Comparison of ENCODE assay signal across 22 cellular contexts in the genomic region with DNA sequence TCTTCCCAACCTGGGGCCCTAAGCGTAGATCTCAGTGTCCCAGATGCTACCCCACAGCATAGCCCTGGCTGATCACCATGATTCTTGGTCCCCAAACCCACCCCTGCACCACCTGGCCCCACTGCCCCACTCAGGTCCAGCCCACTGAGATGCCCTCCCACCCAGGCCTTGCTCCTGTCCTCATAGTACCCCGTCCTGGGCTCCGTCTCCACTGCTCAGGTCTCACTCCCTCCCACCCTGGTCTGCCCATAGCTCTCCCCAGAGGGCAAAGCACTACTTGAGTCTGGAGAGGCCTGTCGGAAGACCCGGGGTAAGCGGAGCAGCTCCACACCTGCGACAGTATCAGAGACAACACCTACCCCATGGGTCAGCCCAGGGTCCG. TPM values are rescaled to one million over a fixed set of nuclear protein-coding genes. Genes with fewer than 3 reads are reported as not detected.
DNase-seq lines count a peak whose midpoint lies in the region; ATAC-seq, FAIRE-seq and TF ChIP-seq lines count a peak whose summit lies in the region.
"Had no signal": no experiment of that assay in that cellular context is flagged by ENCODE, and none has a peak within 500 bp of the region (broad histone marks: within the 10 kb centered on the region; RNA-seq: fewer than 3 reads in every experiment).

No MANE protein-coding gene starts in this region.

- TF ChIP-seq EP300 in tibial nerve (IDR thresholded peaks at IDR 0.05) = no peak

- peak overlapping the region; percentile 38; the same call in 1 of the 2 replicates for H3K27ac Mint-ChIP-seq in HFFc6
- peak overlapping the region; percentile 98 to 99 for H3K27ac Mint-ChIP-seq in natural killer cell treated with Interleukin-12 subunit alpha and Interleukin-12 subunit beta and Interleukin-15 and Interleukin-18, amount 100 ng/mL, for 72 hours
- H3K27ac Mint-ChIP-seq: activated naive CD4-positive, alpha-beta T cell treated with anti-CD3 and anti-CD28 coated beads, Interleukin-2, amount 10 ng/mL, durations not matched to agents 7 days and 5 days had no signal

- intact Hi-C loops in colonic mucosa (cut with DNase I) = no loop called here

- DNase-seq in AG04450 (ENCODE audit: low read depth, low spot score) (no peak), HFFc6 (no peak), colonic mucosa (no peak), tibial nerve (ENCODE audit: low spot score in 2 of 2) (no peak), D721Med (ENCODE audit: insufficient read length, low spot score) (no peak)
- no peak for DNase-seq in natural killer cell treated with Interleukin-12 subunit alpha and Interleukin-12 subunit beta and Interleukin-15 and Interleukin-18, amount 100 ng/mL, for 72 hours (ENCODE audit: low spot score)
- DNase-seq: activated CD4-positive, alpha-beta T cell treated with anti-CD3 and anti-CD28 coated beads, Interleukin-2, amount 10 ng/mL, durations not matched to agents 7 days and 5 days; activated naive CD4-positive, alpha-beta T cell treated with anti-CD3 and anti-CD28 coated beads, Interleukin-2, amount 10 ng/mL, durations not matched to agents 7 days and 5 days; foreskin fibroblast; left colon; midbrain; NCI-H1092; NCI-H2081; stimulated activated CD8-positive, alpha-beta memory T cell treated with anti-CD3 and anti-CD28 coated beads, Interleukin-4, amount 100 ng/mL, for 48 hours; SW 1271 had no signal

- peak overlapping the region in 1 of 2 donors; percentile 41 for H3K9ac ChIP-seq in colonic mucosa (ENCODE audit: low read depth in 2 of 2, low read length in 2 of 2)
- H3K9ac ChIP-seq: KMS-11 had no signal

- no peak for TF ChIP-seq POLR2A in tibial nerve (IDR thresholded peaks at IDR 0.05)

- no peak for ATAC-seq in natural killer cell treated with Interleukin-12 subunit alpha and Interleukin-12 subunit beta and Interleukin-15 and Interleukin-18, amount 100 ng/mL, for 72 hours
- no peak for ATAC-seq in HG03469 (IDR thresholded peaks at IDR 0.05; ENCODE audit: unreplicated experiment)
- ATAC-seq in GM19463 (IDR thresholded peaks at IDR 0.05; ENCODE audit: unreplicated experiment) = no peak
- ATAC-seq: left colon had no signal

- no peaks in the 10 kb centered on the region; the same call in 1 of the 2 replicates for H3K9me3 ChIP-seq in AG04450 (ENCODE audit: control insufficient read depth, insufficient read depth, low read length)
- no peaks in the 10 kb centered on the region for H3K9me3 ChIP-seq in colonic mucosa
- H3K9me3 ChIP-seq in tibial nerve = no peaks in the 10 kb centered on the region
- H3K9me3 ChIP-seq: thoracic aorta had no signal

- peaks cover 35% of the 10 kb centered on the region for H3K4me1 Mint-ChIP-seq in HFFc6 (ENCODE audit: low read depth)
- peaks cover 50 to 66% of the 10 kb centered on the region in 2 donors for H3K4me1 Mint-ChIP-seq in natural killer cell treated with Interleukin-12 subunit alpha and Interleukin-12 subunit beta and Interleukin-15 and Interleukin-18, amount 100 ng/mL, for 72 hours (ENCODE audit: low read depth in 2 of 2)

- no peaks in the 10 kb centered on the region for H3K9me3 Mint-ChIP-seq in HFFc6
- H3K9me3 Mint-ChIP-seq in natural killer cell treated with Interleukin-12 subunit alpha and Interleukin-12 subunit beta and Interleukin-15 and Interleukin-18, amount 100 ng/mL, for 72 hours = no peaks in the 10 kb centered on the region
- H3K9me3 Mint-ChIP-seq: activated CD4-positive, alpha-beta T cell treated with anti-CD3 and anti-CD28 coated beads, Interleukin-2, amount 10 ng/mL, durations not matched to agents 7 days and 5 days; activated naive CD4-positive, alpha-beta T cell treated with anti-CD3 and anti-CD28 coated beads, Interleukin-2, amount 10 ng/mL, durations not matched to agents 7 days and 5 days; neural crest cell had no signal

- CTCF ChIA-PET in AG04450 (lab: Charles Lee) = interaction anchor here (1.0 to 2.1 kb wide), 3 partner anchors 13 to 374 kb away, joined by 4 to 9 read pairs (median 5); no protein-coding TSS in a partner anchor

- POLR2A ChIA-PET in AG04450 (lab: Yijun Ruan, JAX) = interaction anchor here (0.6 to 1.5 kb wide), 3 partner anchors 19 to 48 kb away, joined by 4 to 5 read pairs (median 4); a partner anchor contains a TSS

- peaks cover 1% of the 10 kb centered on the region; the same call in 1 of the 2 replicates for H3K27me3 Mint-ChIP-seq in HFFc6 (ENCODE audit: insufficient read depth)
- no peaks in the 10 kb centered on the region for H3K27me3 Mint-ChIP-seq in natural killer cell treated with Interleukin-12 subunit alpha and Interleukin-12 subunit beta and Interleukin-15 and Interleukin-18, amount 100 ng/mL, for 72 hours
- H3K27me3 Mint-ChIP-seq: activated CD4-positive, alpha-beta T cell treated with anti-CD3 and anti-CD28 coated beads, Interleukin-2, amount 10 ng/mL, durations not matched to agents 7 days and 5 days; activated naive CD4-positive, alpha-beta T cell treated with anti-CD3 and anti-CD28 coated beads, Interleukin-2, amount 10 ng/mL, durations not matched to agents 7 days and 5 days had no signal

- H3K4me1 ChIP-seq in colonic mucosa (peaks cover 28% of the 10 kb centered on the region), tibial nerve (peaks cover 0 to 74% (median 36%) of the 10 kb centered on the region in 4 donors)

- H3K36me3 ChIP-seq in colonic mucosa (no peaks in the 10 kb centered on the region), tibial nerve (peaks cover 0 to 24% (median 0%) of the 10 kb centered on the region in 3 donors)

- 88 to 94% methylated on average over 8 of the region's 8 CpGs for WGBS in tibial nerve, 2 donors

- H3K4me3 ChIP-seq in AG04450 (ENCODE audit: low read depth, low read length) (no peak overlapping the region), colonic mucosa (no peak overlapping the region), tibial nerve (no peak overlapping the region)
- H3K4me3 ChIP-seq: thoracic aorta had no signal

- H3K4me3 Mint-ChIP-seq in HFFc6 = no peak overlapping the region
- H3K4me3 Mint-ChIP-seq in natural killer cell treated with Interleukin-12 subunit alpha and Interleukin-12 subunit beta and Interleukin-15 and Interleukin-18, amount 100 ng/mL, for 72 hours = no peak overlapping the region
- H3K4me3 Mint-ChIP-seq: activated CD4-positive, alpha-beta T cell treated with anti-CD3 and anti-CD28 coated beads, Interleukin-2, amount 10 ng/mL, durations not matched to agents 7 days and 5 days; activated naive CD4-positive, alpha-beta T cell treated with anti-CD3 and anti-CD28 coated beads, Interleukin-2, amount 10 ng/mL, durations not matched to agents 7 days and 5 days; neural crest cell had no signal

- H3K27ac ChIP-seq in AG04450 (ENCODE audit: low read depth, low read length) (peak overlapping the region; percentile 47), colonic mucosa (peak overlapping the region; percentile 57), tibial nerve (peak overlapping the region in 2 of 4 donors; percentile 13 to 29)
- H3K27ac ChIP-seq: KMS-11, thoracic aorta had no signal

- no peak for FAIRE-seq in D721Med (lab: Jason Lieb, UNC)
- FAIRE-seq: colon, endothelial cell of umbilical vein had no signal

- no peaks in the 10 kb centered on the region for H3K27me3 ChIP-seq in AG04450 (ENCODE audit: control insufficient read depth, insufficient read depth, low read length)
- no peaks in the 10 kb centered on the region for H3K27me3 ChIP-seq in colonic mucosa
- no peaks in the 10 kb centered on the region for H3K27me3 ChIP-seq in tibial nerve

- TF ChIP-seq CTCF in AG04450 (IDR thresholded peaks at IDR 0.05; ENCODE audit: low read depth, low read length) (no peak), HFFc6 (IDR thresholded peaks at IDR 0.05) (no peak), colonic mucosa (IDR thresholded peaks at IDR 0.05) (no peak), tibial nerve (IDR thresholded peaks at IDR 0.05) (no peak), D721Med (IDR thresholded peaks at IDR 0.05; ENCODE audit: insufficient read depth, missing control alignments) (no peak)

- H3K36me3 Mint-ChIP-seq in HFFc6 (ENCODE audit: low read depth) = 0 out of 2 replicates have a peak, but pooled peaks cover 5% of the 10 kb centered on the region
- H3K36me3 Mint-ChIP-seq in natural killer cell treated with Interleukin-12 subunit alpha and Interleukin-12 subunit beta and Interleukin-15 and Interleukin-18, amount 100 ng/mL, for 72 hours = peaks cover 19% of the 10 kb centered on the region

RNA-seq across cellular contexts. Expression of a gene that starts 35.8 kb away (rescaled TPM):
- 13.3 and 19.2 TPM in 2 replicates for polyA plus RNA-seq in AG04450 (2011; rRNA removed)
- 13.2 and 18.3 TPM in 2 replicates for polyA minus RNA-seq in AG04450 (2011; rRNA and poly(A)+ RNA removed)
- 1 to 10 TPM; 2.3 to 3.7 (median 3.2) TPM for total RNA-seq in HFFc6 (2021; fragmentation: NEBNext Ultra II Directional; extraction: Animal tissue kit (Norgen Biotek cat#: 25700))
- total RNA-seq in colonic mucosa = 10 to 100 TPM; 17.7 to 25.7 TPM
- total RNA-seq in natural killer cell treated with Interleukin-12 subunit alpha and Interleukin-12 subunit beta and Interleukin-15 and Interleukin-18, amount 100 ng/mL, for 72 hours = 10 to 100 TPM; 19.0 to 25.6 TPM
- total RNA-seq in tibial nerve = 10 to 100 TPM; 43.5 to 82.2 (median 52.4) TPM

RNA-seq across cellular contexts. Expression of a gene that starts 48.2 kb away (rescaled TPM):
- polyA plus RNA-seq in AG04450 (2011; rRNA removed) = 2.7 and 4.1 TPM in 2 replicates
- 4.9 and 7.6 TPM in 2 replicates for polyA minus RNA-seq in AG04450 (2011; rRNA and poly(A)+ RNA removed)
- 10 to 100 TPM; 15.7 to 17.8 (median 16.4) TPM for total RNA-seq in HFFc6 (2021; fragmentation: NEBNext Ultra II Directional; extraction: Animal tissue kit (Norgen Biotek cat#: 25700))
- total RNA-seq in colonic mucosa (10 to 100 TPM; 16.3 to 18.6 TPM), tibial nerve (10 to 100 TPM; 13.8 to 45.9 (median 26.0) TPM)
- 10 to 100 TPM; 52.3 to 75.2 TPM for total RNA-seq in natural killer cell treated with Interleukin-12 subunit alpha and Interleukin-12 subunit beta and Interleukin-15 and Interleukin-18, amount 100 ng/mL, for 72 hours

RNA-seq across cellular contexts. Expression of a gene that starts 54.5 kb away (rescaled TPM):
- 9.4 and 12.6 TPM in 2 replicates for polyA plus RNA-seq in AG04450 (2011; rRNA removed)
- 18.0 and 18.5 TPM in 2 replicates for polyA minus RNA-seq in AG04450 (2011; rRNA and poly(A)+ RNA removed)
- total RNA-seq in HFFc6 (2021; fragmentation: NEBNext Ultra II Directional; extraction: Animal tissue kit (Norgen Biotek cat#: 25700)) = 10 to 100 TPM; 76.4 to 84.3 (median 80.4) TPM
- 10 to 100 TPM; 40.1 to 77.3 TPM for total RNA-seq in colonic mucosa
- total RNA-seq in natural killer cell treated with Interleukin-12 subunit alpha and Interleukin-12 subunit beta and Interleukin-15 and Interleukin-18, amount 100 ng/mL, for 72 hours = 100 to 1,000 TPM; 112 to 271 TPM
- total RNA-seq in tibial nerve = 100 to 1,000 TPM in 1 of 4 donors, 10 to 100 TPM in 3; 67.4 to 172 (median 84.2) TPM

Comparison
In these comparisons a context has a peak if more than half of its experiments do, and no peak if none do; other contexts are left out.
1. RNA of a gene that starts 35.8 kb away (total RNA-seq): 43.5 to 82.2 TPM in tibial nerve, 17.7 to 25.7 TPM in colonic mucosa and 19.0 to 25.6 TPM in natural killer cell treated with Interleukin-12 subunit alpha and Interleukin-12 subunit beta and Interleukin-15 and Interleukin-18, amount 100 ng/mL, for 72 hours; 2.3 to 3.7 TPM in HFFc6; every median in the first group is over 4 times any median in the second.